2 cellular contexts compared by ENCODE assay signal in genomic region chr7:158648787-158649186, GRCh38.
TF ChIP-seq lines count a peak whose summit lies in the region.

No MANE protein-coding gene starts in this region.

TF ChIP-seq in SK-N-SH, 30 proteins besides CTCF, POLR2A, EP300 and RAD21 (continued from another document):
- TF ChIP-seq FOSL2 (IDR thresholded peaks at IDR 0.05; ENCODE audit: borderline replicate concordance, low read depth) (no peak), TAF1 (IDR thresholded peaks at IDR 0.05; ENCODE audit: borderline replicate concordance, low read depth, low read length) (no peak), RXRA (IDR thresholded peaks at IDR 0.05; ENCODE audit: borderline replicate concordance, low read depth) (no peak), ZBTB33 (IDR thresholded peaks at IDR 0.05; ENCODE audit: borderline replicate concordance, low read depth) (no peak)

TF ChIP-seq in SK-N-SH treated with all-trans-retinoic acid at 6 μM for 48 hours, 23 proteins besides CTCF, POLR2A, EP300 and RAD21 (continued from another document):
- no peak for TF ChIP-seq POU6F1 (CRISPR knock-in tag; IDR thresholded peaks at IDR 0.05; ENCODE audit: borderline replicate concordance, low read depth)
- TF ChIP-seq ZNF70 (CRISPR knock-in tag; IDR thresholded peaks at IDR 0.05) = no peak
- TF ChIP-seq CSRNP3 (CRISPR knock-in tag; IDR thresholded peaks at IDR 0.05) = no peak
- TF ChIP-seq PATZ1 (CRISPR knock-in tag; IDR thresholded peaks at IDR 0.05; ENCODE audit: borderline replicate concordance) = no peak
- no peak for TF ChIP-seq ZNF565 (CRISPR knock-in tag; conservative IDR thresholded peaks at IDR 0.05; ENCODE audit: low read depth)
- TF ChIP-seq OSR1 (CRISPR knock-in tag; IDR thresholded peaks at IDR 0.05) = no peak
- no peak for TF ChIP-seq ZC3H10 (CRISPR knock-in tag; IDR thresholded peaks at IDR 0.05)
